Comparison of ENCODE assay signal across 8 cellular contexts in the genomic region with DNA sequence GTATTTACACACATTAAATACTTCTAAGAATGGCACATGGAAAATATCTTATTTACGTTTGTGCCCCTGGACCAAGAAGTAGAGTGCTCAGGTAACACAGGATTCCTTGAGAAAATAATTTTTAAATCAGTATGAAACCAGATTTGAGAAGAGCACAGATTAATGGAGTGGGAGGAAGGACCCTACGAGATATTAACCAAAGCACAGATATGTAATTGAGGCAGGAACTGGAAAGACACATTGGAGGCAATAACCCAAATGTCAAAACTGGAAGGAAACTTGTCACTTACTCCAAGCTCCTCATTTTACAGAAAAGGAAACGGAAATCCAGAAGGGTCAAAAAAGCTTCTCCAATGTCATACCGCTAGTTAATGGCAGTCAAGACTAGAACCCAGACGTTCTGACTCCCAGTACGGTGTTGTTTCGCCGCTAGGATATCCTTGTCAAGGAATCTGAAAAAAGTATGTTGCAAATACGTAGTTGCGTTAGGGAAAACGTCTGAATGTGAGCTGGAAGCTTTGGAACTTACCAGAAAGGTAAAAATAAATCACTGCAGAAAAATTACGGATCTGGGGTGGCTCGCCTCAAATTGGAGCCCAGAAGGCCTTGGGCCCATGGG. TPM values are rescaled to one million over a fixed set of nuclear protein-coding genes. Genes with fewer than 3 reads are reported as not detected.
DNase-seq lines count a peak whose midpoint lies in the region; ATAC-seq and TF ChIP-seq lines count a peak whose summit lies in the region.

No MANE protein-coding gene starts in this region.

- peaks cover 3% of the 10 kb centered on the region for H3K36me3 Mint-ChIP-seq in progenitor cell of endocrine pancreas (ENCODE audit: insufficient read depth)

- no peaks in the 10 kb centered on the region for H3K9me3 Mint-ChIP-seq in progenitor cell of endocrine pancreas (ENCODE audit: low read depth)

- no peak for TF ChIP-seq CTCF in esophagus squamous epithelium (IDR thresholded peaks at IDR 0.05)
- TF ChIP-seq CTCF in progenitor cell of endocrine pancreas (IDR thresholded peaks at IDR 0.05; ENCODE audit: unreplicated experiment) = no peak

- H3K27me3 ChIP-seq in SJCRH30 (no peaks in the 10 kb centered on the region), esophagus squamous epithelium (no peaks in the 10 kb centered on the region)

- H3K36me3 ChIP-seq in SJCRH30 (peaks cover 8% of the 10 kb centered on the region), esophagus squamous epithelium (peaks cover 0 to 41% (median 2%) of the 10 kb centered on the region in 3 donors)

- H3K4me3 Mint-ChIP-seq in progenitor cell of endocrine pancreas (ENCODE audit: low read depth) = peak overlapping the region; percentile 96

- H3K4me1 ChIP-seq in SJCRH30 (0 out of 2 replicates have a peak, but pooled peaks cover 3% of the 10 kb centered on the region), esophagus squamous epithelium (peaks cover 0 to 20% (median 13%) of the 10 kb centered on the region in 3 donors)

- 12 to 13% methylated on average over 13 of the region's 13 CpGs for WGBS in esophagus squamous epithelium, 2 donors

- H3K27ac Mint-ChIP-seq in progenitor cell of endocrine pancreas = peak overlapping the region; percentile 97

- H3K27ac ChIP-seq in SJCRH30 = peak overlapping the region; percentile 49
- H3K27ac ChIP-seq in esophagus squamous epithelium = peak overlapping the region; percentile 84 to 95 (median 91)

- TF ChIP-seq POLR2A in esophagus squamous epithelium (IDR thresholded peaks at IDR 0.05) = no peak

- peak; percentile 7 for ATAC-seq in GM21717 (IDR thresholded peaks at IDR 0.05; ENCODE audit: unreplicated experiment)
- no peak for ATAC-seq in GM18861 (IDR thresholded peaks at IDR 0.05; ENCODE audit: unreplicated experiment)
- ATAC-seq in GM21447 (IDR thresholded peaks at IDR 0.05; ENCODE audit: unreplicated experiment) = no peak

- H3K9me3 ChIP-seq in SJCRH30 (replicated peaks) (no peaks in the 10 kb centered on the region), esophagus squamous epithelium (no peaks in the 10 kb centered on the region)

- peaks cover 12% of the 10 kb centered on the region for H3K4me1 Mint-ChIP-seq in progenitor cell of endocrine pancreas (ENCODE audit: low read depth)

- H3K27me3 Mint-ChIP-seq in progenitor cell of endocrine pancreas = no peaks in the 10 kb centered on the region

- peak overlapping the region; percentile 71 for H3K4me3 ChIP-seq in SJCRH30
- peak overlapping the region; percentile 67 to 92 (median 74) for H3K4me3 ChIP-seq in esophagus squamous epithelium

- DNase-seq in SJCRH30 = no peak
- no peak for DNase-seq in esophagus squamous epithelium (lab: John Stamatoyannopoulos, UW)
- no peak for DNase-seq in progenitor cell of endocrine pancreas (ENCODE audit: low spot score, unreplicated experiment)
- no peak for DNase-seq in GM19240 (ENCODE audit: insufficient read length, low spot score)
- DNase-seq in HuH-7 (ENCODE audit: low spot score) = no peak

- intact Hi-C loops in esophagus squamous epithelium (cut with DNase I) = no loop called here

RNA-seq across cellular contexts. Expression of a gene that starts 0.6 kb away (rescaled TPM):
- 55.0 and 60.5 TPM in 2 replicates for total RNA-seq in SJCRH30 (2014; rRNA removed; shearing (Covaris generic))
- 10 to 100 TPM; 13.8 to 28.9 (median 24.4) TPM for total RNA-seq in esophagus squamous epithelium
- total RNA-seq in progenitor cell of endocrine pancreas = 22.7 and 24.5 TPM in 2 replicates

RNA-seq across cellular contexts. Expression of a gene that starts 35.9 kb away (rescaled TPM):
- total RNA-seq in SJCRH30 (2014; rRNA removed; shearing (Covaris generic)) = 2,778 and 2,978 TPM in 2 replicates
- total RNA-seq in esophagus squamous epithelium = 1,000 to 10,000 TPM in 3 of 4 donors, 100 to 1,000 TPM in 1; 594 to 2,863 (median 1,992) TPM
- total RNA-seq in progenitor cell of endocrine pancreas = 807 and 898 TPM in 2 replicates

RNA-seq across cellular contexts. Expression of a gene that starts 36.3 kb away (rescaled TPM):
- 10.5 and 11.3 TPM in 2 replicates for total RNA-seq in SJCRH30 (2014; rRNA removed; shearing (Covaris generic))
- total RNA-seq in esophagus squamous epithelium (10 to 100 TPM in 2 of 4 donors, 1 to 10 TPM in 2; 2.3 to 12.5 (median 9.3) TPM), progenitor cell of endocrine pancreas (33.8 and 43.9 TPM in 2 replicates)
